ENCODE assay signal across 8 cellular contexts in genomic region chr5:88826959-88827585, GRCh38. TPM values are rescaled to one million over a fixed set of nuclear protein-coding genes. Genes with fewer than 3 reads are reported as not detected.
DNase-seq lines count a peak whose midpoint lies in the region; ATAC-seq and TF ChIP-seq lines count a peak whose summit lies in the region.

No MANE protein-coding gene starts in this region.

- WGBS in spleen, 5 donors = 3 to 9% (median 5%) methylated on average over 6 of the region's 6 CpGs

- intact Hi-C loops in activated CD8-positive, alpha-beta T cell treated with anti-CD3 and anti-CD28 coated beads for 36 hours (cut with micrococcal nuclease) = loop anchor here (5.0 kb wide), 1 partner anchor 485 kb away; no protein-coding TSS in a partner anchor
- intact Hi-C loops in left ventricle myocardium inferior (cut with micrococcal nuclease) (loop anchor here (5.0 kb wide), 1 partner anchor 55 kb away; the partner anchor contains the start of gene MEF2C), spleen (cut with DNase I; ENCODE audit: low total_unique reads) (loop anchor here (10.0 kb wide), 1 partner anchor 58 kb away; the partner anchor contains the start of gene MEF2C)

- DNase-seq in EL (peak; percentile 57), HL-60 (ENCODE audit: low read depth in 1 of 2, low spot score in 1 of 2) (peak; percentile 50 to 72), left ventricle myocardium inferior (no peak), spleen (peak; percentile 79), T1000 (lab: John Stamatoyannopoulos, UW) (no peak), NCI-H2196 (lab: John Stamatoyannopoulos, UW; ENCODE audit: unreplicated experiment) (no peak)
- peak; percentile 19 for DNase-seq in activated CD8-positive, alpha-beta T cell treated with anti-CD3 and anti-CD28 coated beads for 36 hours

- peaks cover 50% of the 10 kb centered on the region for H3K4me1 Mint-ChIP-seq in activated CD8-positive, alpha-beta T cell treated with anti-CD3 and anti-CD28 coated beads for 36 hours (ENCODE audit: low read depth)

- H3K27ac ChIP-seq in HL-60 (replicated peaks) (peak overlapping the region; percentile 66), left ventricle myocardium inferior (replicated peaks) (peak overlapping the region; percentile 89), spleen (peak overlapping the region; percentile 64 to 91 (median 84))

- H3K27me3 ChIP-seq in HL-60 (ENCODE audit: insufficient read depth, poor library complexity, severe bottlenecking) = no peaks in the 10 kb centered on the region
- no peaks in the 10 kb centered on the region for H3K27me3 ChIP-seq in left ventricle myocardium inferior (ENCODE audit: low read depth)
- no peaks in the 10 kb centered on the region for H3K27me3 ChIP-seq in spleen (replicated peaks in 1 of 7)

- ATAC-seq in GM21528 (IDR thresholded peaks at IDR 0.05; ENCODE audit: low FRiP score, unreplicated experiment) = peak; percentile 75
- ATAC-seq in activated CD8-positive, alpha-beta T cell treated with anti-CD3 and anti-CD28 coated beads for 36 hours = peak; percentile 47

- TF ChIP-seq CTCF in HL-60 (IDR thresholded peaks at IDR 0.05; ENCODE audit: insufficient read depth, low read length) (no peak), left ventricle myocardium inferior (IDR thresholded peaks at IDR 0.05; ENCODE audit: borderline replicate concordance) (no peak), spleen (IDR thresholded peaks at IDR 0.05 in 8 of 11, conservative IDR thresholded peaks at IDR 0.05 in 3 of 11) (no peak)
- TF ChIP-seq CTCF in activated CD8-positive, alpha-beta T cell treated with anti-CD3 and anti-CD28 coated beads for 36 hours (IDR thresholded peaks at IDR 0.05) = no peak

- peak overlapping the region; percentile 53 for H3K4me3 Mint-ChIP-seq in activated CD8-positive, alpha-beta T cell treated with anti-CD3 and anti-CD28 coated beads for 36 hours

- H3K4me1 ChIP-seq in left ventricle myocardium inferior (peaks cover 92% of the 10 kb centered on the region), spleen (peaks cover 32 to 100% (median 86%) of the 10 kb centered on the region in 6 donors)

- H3K9me3 Mint-ChIP-seq in activated CD8-positive, alpha-beta T cell treated with anti-CD3 and anti-CD28 coated beads for 36 hours = no peaks in the 10 kb centered on the region

- no peaks in the 10 kb centered on the region for H3K36me3 Mint-ChIP-seq in activated CD8-positive, alpha-beta T cell treated with anti-CD3 and anti-CD28 coated beads for 36 hours (ENCODE audit: low read depth)

- H3K36me3 ChIP-seq in left ventricle myocardium inferior (peaks cover 9% of the 10 kb centered on the region), spleen (peaks cover 0 to 13% (median 0%) of the 10 kb centered on the region in 6 donors)

- H3K27me3 Mint-ChIP-seq in activated CD8-positive, alpha-beta T cell treated with anti-CD3 and anti-CD28 coated beads for 36 hours = peaks cover 4% of the 10 kb centered on the region

- POLR2A ChIA-PET in activated CD8-positive, alpha-beta T cell treated with anti-CD3 and anti-CD28 coated beads for 36 hours (lab: Charles Lee) = no interaction called here

- peak in 1 of 3 donors; percentile 71 for TF ChIP-seq POLR2A in spleen (IDR thresholded peaks at IDR 0.05)

- no peaks in the 10 kb centered on the region for H3K9me3 ChIP-seq in left ventricle myocardium inferior (replicated peaks)
- H3K9me3 ChIP-seq in spleen = no peaks in the 10 kb centered on the region

- peak overlapping the region; percentile 83 for H3K27ac Mint-ChIP-seq in activated CD8-positive, alpha-beta T cell treated with anti-CD3 and anti-CD28 coated beads for 36 hours

- CTCF ChIA-PET in activated CD8-positive, alpha-beta T cell treated with anti-CD3 and anti-CD28 coated beads for 36 hours (lab: Charles Lee) = no interaction called here

- H3K4me3 ChIP-seq in HL-60 (replicated peaks; ENCODE audit: insufficient read depth, low read length) = no peak overlapping the region
- peak overlapping the region; percentile 40 for H3K4me3 ChIP-seq in left ventricle myocardium inferior
- H3K4me3 ChIP-seq in spleen = peak overlapping the region in 4 of 8 donors; percentile 4 to 57 (median 9)

RNA-seq across cellular contexts. Expression of gene MEF2C, which starts 55.9 kb away (rescaled TPM):
- total RNA-seq in activated CD8-positive, alpha-beta T cell treated with anti-CD3 and anti-CD28 coated beads for 36 hours = 1 to 10 TPM in 1 of 2 experiments, under 1 TPM in 1; 0.27 to 1.3 TPM
- total RNA-seq in left ventricle myocardium inferior = 54.2 TPM
- total RNA-seq in spleen = 100 to 1,000 TPM in 6 of 7 donors, 10 to 100 TPM in 1; 94.4 to 153 (median 129) TPM
- polyA plus RNA-seq in spleen = 10 to 100 TPM; 19.3 to 24.6 (median 24.3) TPM

Comparison
In these comparisons a context has a peak if more than half of its experiments do, and no peak if none do; other contexts are left out.
1. DNase-seq: peak in EL (single experiment), HL-60 (2 of 2), activated CD8-positive, alpha-beta T cell treated with anti-CD3 and anti-CD28 coated beads for 36 hours (single experiment) and spleen (single experiment); none in left ventricle myocardium inferior (single experiment), T1000 (single experiment) and NCI-H2196 (single experiment).
2. RNA of gene MEF2C, which starts 55.9 kb away (total RNA-seq): 94.4 to 153 TPM in spleen and 54.2 TPM in left ventricle myocardium inferior (single experiment); 0.27 to 1.3 TPM in activated CD8-positive, alpha-beta T cell treated with anti-CD3 and anti-CD28 coated beads for 36 hours; every median in the first group is over 10 times any median in the second.
3. Peak in every context shown above with its lines, with median percentiles within 50 percentile points of each other: H3K27ac ChIP-seq.